In the genomic region with DNA sequence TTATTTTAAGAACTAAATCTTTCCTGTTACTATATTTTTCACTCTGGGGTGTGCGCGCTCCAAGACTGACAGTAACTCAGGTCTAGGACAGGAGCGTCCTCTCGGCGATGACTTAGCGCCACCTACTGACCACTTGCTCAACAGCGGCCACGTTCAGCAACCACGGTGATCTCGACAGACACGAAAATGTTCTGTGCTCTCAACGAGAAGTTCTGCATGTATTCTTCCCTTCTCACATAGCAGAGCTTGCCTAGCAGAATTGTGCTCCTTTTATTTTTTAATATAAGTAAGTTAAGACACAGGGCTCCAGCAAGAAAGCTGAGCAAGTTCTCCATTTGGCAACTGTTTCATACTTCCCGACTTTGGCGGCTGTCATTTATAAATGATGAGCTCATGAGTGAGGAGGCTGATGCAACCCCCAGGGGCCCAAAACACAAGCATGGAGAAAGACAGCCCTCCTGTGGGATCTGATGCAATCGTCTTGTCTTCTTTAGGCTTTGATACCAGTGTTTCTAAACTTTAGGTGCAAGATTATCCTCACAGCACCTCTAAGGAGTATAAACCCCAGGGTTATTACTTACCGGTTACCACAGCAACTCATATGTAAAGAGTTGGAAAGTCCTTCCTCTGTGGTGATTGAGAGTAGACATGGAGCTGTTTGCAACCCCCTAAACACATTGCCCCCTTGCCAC, we compare ENCODE assay signal across 8 cellular contexts.
DNase-seq lines count a peak whose midpoint lies in the region; ATAC-seq and TF ChIP-seq lines count a peak whose summit lies in the region.

No MANE protein-coding gene starts in this region.

- H4K91ac ChIP-seq in H9 (ENCODE audit: insufficient read length, low read depth, low read length) = no peak overlapping the region

- DNase-seq in GF-D8 (lab: John Stamatoyannopoulos, UW) (peak; percentile 42), H9 (peak; percentile 82), LoVo (ENCODE audit: low spot score) (peak; percentile 78), SHP77 (lab: John Stamatoyannopoulos, UW) (peak; percentile 51 to 70), foreskin melanocyte (peak; percentile 71), osteocyte (ENCODE audit: extremely low spot score, unreplicated experiment) (peak; percentile 94), thoracic aorta (ENCODE audit: low spot score) (peak; percentile 28)
- peak; percentile 70 for DNase-seq in activated T-helper 9 cell treated with anti-CD3 and anti-CD28 coated beads, Interleukin-2, amount 50 U/mL, for 16 hours (ENCODE audit: low read depth)

- H3K27me3 ChIP-seq in H9 (ENCODE audit: insufficient read depth, low read length) (no peaks in the 10 kb centered on the region), thoracic aorta (replicated peaks; ENCODE audit: insufficient read depth) (no peaks in the 10 kb centered on the region)

- no peaks in the 10 kb centered on the region for H3K23me2 ChIP-seq in H9 (ENCODE audit: insufficient read length, low read depth, low read length, poor library complexity, severe bottlenecking)

- no peak overlapping the region for H2AK5ac ChIP-seq in H9 (ENCODE audit: insufficient read length, low read length)

- no peak overlapping the region for H2BK12ac ChIP-seq in H9 (ENCODE audit: insufficient read length, low read depth, low read length)

- no peak overlapping the region for H3K4ac ChIP-seq in H9 (ENCODE audit: low read depth, low read length)

- H4K20me1 ChIP-seq in H9 (ENCODE audit: control insufficient read depth, insufficient read depth, insufficient read length) = no peaks in the 10 kb centered on the region

- no peaks in the 10 kb centered on the region for H3K9me3 ChIP-seq in H9 (ENCODE audit: control insufficient read depth, low read depth, low read length)
- H3K9me3 ChIP-seq in thoracic aorta = peaks cover 5% of the 10 kb centered on the region

- TF ChIP-seq CTCF in H9 (conservative IDR thresholded peaks at IDR 0.05) = peak; percentile 97
- TF ChIP-seq CTCF in osteocyte (IDR thresholded peaks at IDR 0.05) = peak; percentile 98
- TF ChIP-seq CTCF in thoracic aorta (IDR thresholded peaks at IDR 0.05) = peak; percentile 83

- no peaks in the 10 kb centered on the region for H3K79me2 ChIP-seq in H9 (ENCODE audit: insufficient read depth, low read length)

- H3K56ac ChIP-seq in H9 (ENCODE audit: insufficient read length, low read depth, low read length) = no peak overlapping the region

- H3K79me1 ChIP-seq in H9 (ENCODE audit: insufficient read depth, low read depth, low read length, poor library complexity, severe bottlenecking) = no peaks in the 10 kb centered on the region

- peaks cover 24 to 25% of the 10 kb centered on the region in 2 experiments for H3K9me3 Mint-ChIP-seq in H9
- peaks cover 15% of the 10 kb centered on the region for H3K9me3 Mint-ChIP-seq in osteocyte (ENCODE audit: unreplicated experiment)

- H3K27me3 Mint-ChIP-seq in H9 (ENCODE audit: low read depth) (peaks cover 7% of the 10 kb centered on the region), osteocyte (ENCODE audit: unreplicated experiment) (no peaks in the 10 kb centered on the region)

- H3K4me1 Mint-ChIP-seq in H9 (peaks cover 12 to 18% of the 10 kb centered on the region in 2 experiments; a peak in 3 of 4 replicates), osteocyte (ENCODE audit: unreplicated experiment) (peaks cover 14% of the 10 kb centered on the region)

- H3K27ac ChIP-seq in H9 (ENCODE audit: insufficient read length, low read depth, low read length) (no peak overlapping the region), thoracic aorta (peak overlapping the region; percentile 33 to 49)

- no peak overlapping the region for H2BK120ac ChIP-seq in H9 (ENCODE audit: low read depth, low read length, poor library complexity, severe bottlenecking)

- H3K4me3 Mint-ChIP-seq in H9 (no peak overlapping the region), osteocyte (ENCODE audit: unreplicated experiment) (no peak overlapping the region)

- H2BK5ac ChIP-seq in H9 (ENCODE audit: insufficient read length, low read length) = no peak overlapping the region

- H3K36me3 Mint-ChIP-seq in H9 (ENCODE audit: insufficient read depth in 1 of 3, low read depth in 3 of 3) (peaks cover 10 to 16% (median 15%) of the 10 kb centered on the region in 3 experiments), osteocyte (ENCODE audit: unreplicated experiment) (no peaks in the 10 kb centered on the region)

- H3K27ac Mint-ChIP-seq in H9 (peak overlapping the region in 1 of 3 experiments; percentile 83; a peak in 2 of 7 replicates), osteocyte (ENCODE audit: unreplicated experiment) (peak overlapping the region; percentile 64)

- H2AFZ ChIP-seq in H9 (ENCODE audit: low read length) = peak overlapping the region; percentile 83

- WGBS in H9 (ENCODE audit: extremely low coverage, insufficient read length, low lambda C conversion rate) = no CpG with 5 or more reads among the region's 16 CpGs

- no peak overlapping the region for H3K4me2 ChIP-seq in H9 (ENCODE audit: insufficient read depth, insufficient read length, low read length)

- no peaks in the 10 kb centered on the region for H3K36me3 ChIP-seq in thoracic aorta

- peak overlapping the region; percentile 63 for H3K4me3 ChIP-seq in thoracic aorta

- no peak overlapping the region for H2BK15ac ChIP-seq in H9 (ENCODE audit: low read depth, low read length)

- no peak overlapping the region for H4K8ac ChIP-seq in H9 (replicated peaks; ENCODE audit: insufficient read length, low read depth, low read length)

- H2BK20ac ChIP-seq in H9 (ENCODE audit: low read depth, low read length, poor library complexity, severe bottlenecking) = no peak overlapping the region

- no peak overlapping the region for H3K18ac ChIP-seq in H9 (ENCODE audit: insufficient read length, low read depth, low read length)

- H3T11ph ChIP-seq in H9 (ENCODE audit: low read length) = no peak overlapping the region

- no peak overlapping the region for H3K23ac ChIP-seq in H9 (ENCODE audit: insufficient read length, low read depth, low read length)

- no peak overlapping the region for H3K9ac ChIP-seq in H9 (ENCODE audit: extremely low read depth, insufficient read length, low read length)

- H3K4me1 ChIP-seq in H9 (ENCODE audit: insufficient read depth, low read length) (no peaks in the 10 kb centered on the region; the same call in 1 of the 2 replicates), thoracic aorta (ENCODE audit: control insufficient read depth in 1 of 2, low read depth in 2 of 2) (peaks cover 0 to 8% of the 10 kb centered on the region in 2 donors)

- H4K5ac ChIP-seq in H9 (ENCODE audit: insufficient read length, low read depth, low read length) = no peak overlapping the region

- H3K14ac ChIP-seq in H9 (ENCODE audit: insufficient read depth, low read length) = no peak overlapping the region

- peak; percentile 74 for ATAC-seq in thoracic aorta (ENCODE audit: insufficient number of reproducible peaks, low FRiP score, low read depth)

Comparison
In these comparisons a context has a peak if more than half of its experiments do, and no peak if none do; other contexts are left out.
1. DNase-seq: peak in every context shown above with its lines; median percentile 94 in osteocyte; 82 in H9; 78 in LoVo; 71 in foreskin melanocyte; 70 in activated T-helper 9 cell treated with anti-CD3 and anti-CD28 coated beads, Interleukin-2, amount 50 U/mL, for 16 hours; 60 in SHP77; 42 in GF-D8; 28 in thoracic aorta.